19 cellular contexts compared by ENCODE assay signal in the genomic region with DNA sequence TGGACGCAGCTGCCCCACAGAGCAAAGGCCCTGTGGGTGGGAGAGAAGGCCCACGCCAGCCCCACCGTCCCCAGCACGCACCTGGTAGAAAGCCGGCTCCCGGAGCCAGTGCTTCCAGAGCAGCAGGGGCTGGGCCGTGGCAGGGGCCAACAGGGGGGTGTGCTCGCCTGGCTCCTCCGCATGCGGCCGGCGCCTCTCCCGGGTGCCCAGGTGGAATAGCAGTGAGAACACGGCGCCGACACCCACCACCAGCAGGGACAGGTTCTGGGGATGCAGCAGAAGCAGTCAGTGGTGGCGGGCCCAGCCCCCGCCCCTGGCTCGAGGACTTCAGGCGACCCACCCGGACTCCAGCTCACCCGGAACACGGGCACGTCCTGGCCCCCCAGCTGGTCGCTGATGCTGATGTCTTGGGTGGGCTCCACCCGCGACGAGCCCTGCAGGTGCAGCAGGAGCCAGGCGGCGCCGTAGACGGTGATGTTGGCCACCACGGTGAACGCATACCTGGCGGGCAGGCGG. TPM values are rescaled to one million over a fixed set of nuclear protein-coding genes. Genes with fewer than 3 reads are reported as not detected.
"Had no signal": no experiment of that assay in that cellular context is flagged by ENCODE, and none has a peak within 500 bp of the region (broad histone marks: within the 10 kb centered on the region; RNA-seq: fewer than 3 reads in every experiment).

No MANE protein-coding gene starts in this region.

- H3K27me3 ChIP-seq: brain microvascular endothelial cell, esophagus squamous epithelium, sigmoid colon, thyroid gland, vagina had no signal

- ATAC-seq: left colon, mucosa of descending colon had no signal

- H3K4me3 Mint-ChIP-seq: activated B cell treated with CpG ODN at 0.5 μM for 24 hours; activated CD4-positive, alpha-beta T cell treated with anti-CD3 and anti-CD28 coated beads, Interleukin-2, amount 10 ng/mL, durations not matched to agents 24 days and 14 days; immature natural killer cell; nephron; stimulated activated naive CD8-positive, alpha-beta T cell treated with anti-CD3 and anti-CD28 coated beads, Interleukin-15, Interleukin-2, amounts not matched to agents 100 ng/mL and 50 ng/mL, for 24 hours had no signal

- H3K36me3 Mint-ChIP-seq: activated naive CD4-positive, alpha-beta T cell treated with anti-CD3 and anti-CD28 coated beads, Interleukin-2, amount 50 U/mL, for 72 hours; immature natural killer cell had no signal

- H3K4me3 ChIP-seq: esophagus squamous epithelium, mucosa of descending colon, sigmoid colon, thyroid gland, vagina had no signal

- H3K4me1 Mint-ChIP-seq: nephron had no signal

- H3K27ac ChIP-seq: brain microvascular endothelial cell, esophagus squamous epithelium, sigmoid colon, thyroid gland, vagina had no signal

- H3K27me3 Mint-ChIP-seq: activated B cell treated with CpG ODN at 0.5 μM for 24 hours; activated CD4-positive, alpha-beta T cell treated with anti-CD3 and anti-CD28 coated beads, Interleukin-2, amount 10 ng/mL, durations not matched to agents 24 days and 14 days; stimulated activated naive CD8-positive, alpha-beta T cell treated with anti-CD3 and anti-CD28 coated beads, Interleukin-15, Interleukin-2, amounts not matched to agents 100 ng/mL and 50 ng/mL, for 24 hours had no signal

- H3K36me3 ChIP-seq: thyroid gland had no signal

- H3K9me3 Mint-ChIP-seq: activated B cell treated with CpG ODN at 0.5 μM for 24 hours; activated CD4-positive, alpha-beta T cell treated with anti-CD3 and anti-CD28 coated beads, Interleukin-2, amount 10 ng/mL, durations not matched to agents 24 days and 14 days; activated naive CD4-positive, alpha-beta T cell treated with anti-CD3 and anti-CD28 coated beads, Interleukin-2, amount 50 U/mL, for 72 hours; immature natural killer cell; nephron; stimulated activated naive CD8-positive, alpha-beta T cell treated with anti-CD3 and anti-CD28 coated beads, Interleukin-15, Interleukin-2, amounts not matched to agents 100 ng/mL and 50 ng/mL, for 24 hours had no signal

- H3K4me1 ChIP-seq: sigmoid colon, thyroid gland had no signal

- H3K27ac Mint-ChIP-seq: activated B cell treated with CpG ODN at 0.5 μM for 24 hours; activated CD4-positive, alpha-beta T cell treated with anti-CD3 and anti-CD28 coated beads, Interleukin-2, amount 10 ng/mL, durations not matched to agents 24 days and 14 days; immature natural killer cell; nephron; stimulated activated naive CD8-positive, alpha-beta T cell treated with anti-CD3 and anti-CD28 coated beads, Interleukin-15, Interleukin-2, amounts not matched to agents 100 ng/mL and 50 ng/mL, for 24 hours had no signal

- FAIRE-seq: TTC549 had no signal

- H3K9me3 ChIP-seq: esophagus squamous epithelium, mucosa of descending colon, sigmoid colon, thyroid gland, vagina had no signal

- DNase-seq: activated B cell treated with CpG ODN at 0.5 μM for 24 hours; activated T-cell treated with anti-CD3 and anti-CD28 coated beads for 4 hours; amniotic stem cell; brain microvascular endothelial cell; esophagus squamous epithelium; left colon; mammary epithelial cell; sigmoid colon; stimulated activated CD4-positive, alpha-beta T cell treated with anti-CD3 and anti-CD28 coated beads, Interleukin-12 subunit alpha, Interleukin-12 subunit beta, amount 100 ng/mL, for 4 hours; thyroid gland had no signal

RNA-seq across cellular contexts. Expression of a gene that starts 8.9 kb away (rescaled TPM):
- total RNA-seq: pulmonary artery endothelial cell, vagina had no signal
- polyA plus RNA-seq: immature natural killer cell, mammary epithelial cell had no signal

RNA-seq across cellular contexts. Expression of a gene that starts 37.5 kb away (rescaled TPM):
- total RNA-seq: mammary epithelial cell had no signal
